ENCODE assay signal across 37 cellular contexts in the genomic region with DNA sequence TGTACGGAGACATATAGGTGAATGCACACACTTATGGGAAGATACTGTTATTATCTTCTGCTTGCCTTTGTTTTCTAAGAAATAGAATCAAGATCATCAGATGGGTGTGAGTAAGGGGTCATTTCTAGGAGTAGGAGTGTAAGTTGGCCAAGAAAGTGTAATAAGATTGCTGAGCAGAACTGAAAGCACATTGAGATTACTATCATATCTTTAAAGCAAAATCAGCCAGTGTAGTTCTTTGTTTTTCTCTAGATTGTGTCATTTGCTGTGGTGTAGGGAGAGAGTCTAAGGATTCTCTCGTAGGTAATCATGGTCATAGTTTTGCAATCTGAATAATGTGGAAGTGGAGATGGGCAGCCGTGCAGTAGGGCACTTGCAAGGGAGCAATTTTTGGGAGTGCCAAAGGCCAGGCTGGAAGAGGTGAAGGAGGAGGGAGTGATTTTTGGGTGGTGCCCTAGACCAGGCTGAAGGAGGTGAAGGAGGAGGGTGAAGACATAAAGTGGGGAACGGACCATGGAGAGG.
"Had no signal": no experiment of that assay in that cellular context is flagged by ENCODE, and none has a peak within 500 bp of the region (broad histone marks: within the 10 kb centered on the region; RNA-seq: fewer than 3 reads in every experiment).

No MANE protein-coding gene starts in this region.

- H3K9me3 Mint-ChIP-seq: activated B cell treated with CpG ODN at 0.5 μM for 24 hours; activated CD4-positive, alpha-beta memory T cell treated with anti-CD3 and anti-CD28 coated beads, Interleukin-2, amount 10 ng/mL, durations not matched to agents 7 days and 5 days; activated naive CD4-positive, alpha-beta T cell treated with anti-CD3 and anti-CD28 coated beads, Interleukin-2, amount 50 U/mL, for 24 hours; activated naive CD8-positive, alpha-beta T cell treated with anti-CD3 and anti-CD28 coated beads, Interleukin-2, amount 10 ng/mL, durations not matched to agents 7 days and 5 days; central memory CD8-positive, alpha-beta T cell; T-helper 1 cell treated with Interleukin-12 subunit alpha and Interleukin-12 subunit beta and Interleukin-4 antibody, amounts not matched to agents 30 μg/mL and 1 μg/mL, for 36 hours had no signal

- H3K27ac Mint-ChIP-seq: activated B cell treated with CpG ODN at 0.5 μM for 24 hours; activated CD4-positive, alpha-beta memory T cell treated with anti-CD3 and anti-CD28 coated beads, Interleukin-2, amount 10 ng/mL, durations not matched to agents 7 days and 5 days; activated CD8-positive, alpha-beta memory T cell treated with anti-CD3 and anti-CD28 coated beads, Interleukin-2, amount 10 ng/mL, durations not matched to agents 7 days and 5 days; activated naive CD4-positive, alpha-beta T cell treated with anti-CD3 and anti-CD28 coated beads, Interleukin-2, amount 50 U/mL, for 24 hours; activated naive CD8-positive, alpha-beta T cell treated with anti-CD3 and anti-CD28 coated beads, Interleukin-2, amount 10 ng/mL, durations not matched to agents 7 days and 5 days; T-helper 1 cell treated with Interleukin-12 subunit alpha and Interleukin-12 subunit beta and Interleukin-4 antibody, amounts not matched to agents 30 μg/mL and 1 μg/mL, for 36 hours had no signal

- H3K4me1 ChIP-seq: ascending aorta, Peyer's patch, SJSA1 had no signal

- ATAC-seq: activated CD8-positive, alpha-beta memory T cell treated with anti-CD3 and anti-CD28 coated beads, Interleukin-2, amount 10 ng/mL, durations not matched to agents 7 days and 5 days; PC-3 had no signal

- H3K27me3 Mint-ChIP-seq: activated B cell treated with CpG ODN at 0.5 μM for 24 hours had no signal

- H3K4me1 Mint-ChIP-seq: activated B cell treated with CpG ODN at 0.5 μM for 24 hours; activated CD8-positive, alpha-beta memory T cell treated with anti-CD3 and anti-CD28 coated beads, Interleukin-2, amount 10 ng/mL, durations not matched to agents 7 days and 5 days; activated naive CD4-positive, alpha-beta T cell treated with anti-CD3 and anti-CD28 coated beads, Interleukin-2, amount 50 U/mL, for 24 hours; activated naive CD8-positive, alpha-beta T cell treated with anti-CD3 and anti-CD28 coated beads, Interleukin-2, amount 10 ng/mL, durations not matched to agents 7 days and 5 days; central memory CD8-positive, alpha-beta T cell had no signal

- H3K36me3 Mint-ChIP-seq: activated CD8-positive, alpha-beta memory T cell treated with anti-CD3 and anti-CD28 coated beads, Interleukin-2, amount 10 ng/mL, durations not matched to agents 7 days and 5 days; activated naive CD4-positive, alpha-beta T cell treated with anti-CD3 and anti-CD28 coated beads, Interleukin-2, amount 50 U/mL, for 24 hours; activated naive CD8-positive, alpha-beta T cell treated with anti-CD3 and anti-CD28 coated beads, Interleukin-2, amount 10 ng/mL, durations not matched to agents 7 days and 5 days had no signal

- H3K9ac ChIP-seq: SK-N-SH had no signal

- H3K9me3 ChIP-seq: ascending aorta, Peyer's patch, SJSA1, SK-N-SH had no signal

- H3K36me3 ChIP-seq: ascending aorta, cardiac muscle cell, Peyer's patch, SJSA1 had no signal

- H3K4me3 Mint-ChIP-seq: activated B cell treated with CpG ODN at 0.5 μM for 24 hours; activated CD4-positive, alpha-beta memory T cell treated with anti-CD3 and anti-CD28 coated beads, Interleukin-2, amount 10 ng/mL, durations not matched to agents 7 days and 5 days; activated CD8-positive, alpha-beta memory T cell treated with anti-CD3 and anti-CD28 coated beads, Interleukin-2, amount 10 ng/mL, durations not matched to agents 7 days and 5 days; activated naive CD4-positive, alpha-beta T cell treated with anti-CD3 and anti-CD28 coated beads, Interleukin-2, amount 50 U/mL, for 24 hours; activated naive CD8-positive, alpha-beta T cell treated with anti-CD3 and anti-CD28 coated beads, Interleukin-2, amount 10 ng/mL, durations not matched to agents 7 days and 5 days; central memory CD8-positive, alpha-beta T cell; T-helper 1 cell treated with Interleukin-12 subunit alpha and Interleukin-12 subunit beta and Interleukin-4 antibody, amounts not matched to agents 30 μg/mL and 1 μg/mL, for 36 hours had no signal

- H3K27me3 ChIP-seq: ascending aorta, cardiac muscle cell, Peyer's patch, SJSA1 had no signal

- DNase-seq: activated B cell treated with CpG ODN at 0.5 μM for 24 hours; activated CD4-positive, alpha-beta memory T cell treated with anti-CD3 and anti-CD28 coated beads, Interleukin-2, amount 10 ng/mL, durations not matched to agents 7 days and 5 days; activated CD4-positive, alpha-beta T cell treated with anti-CD3 and anti-CD28 coated beads for 4 hours; activated CD4-positive, CD25-positive, alpha-beta regulatory T cell treated with anti-CD3 and anti-CD28 coated beads, Interleukin-2, amount 50 U/mL, for 72 hours; activated CD8-positive, alpha-beta memory T cell treated with anti-CD3 and anti-CD28 coated beads for 24 hours; activated CD8-positive, alpha-beta memory T cell treated with anti-CD3 and anti-CD28 coated beads, Interleukin-2, amount 10 ng/mL, durations not matched to agents 7 days and 5 days; activated CD8-positive, alpha-beta memory T cell treated with anti-CD3 and anti-CD28 coated beads, Interleukin-2, amount 50 U/mL, for 48 hours; activated effector memory CD4-positive, alpha-beta T cell treated with anti-CD3 and anti-CD28 coated beads, Interleukin-2, amount 50 U/mL, for 16 hours; activated naive CD4-positive, alpha-beta T cell treated with Interleukin-2 at 50 U/mL for 16 hours; activated naive CD8-positive, alpha-beta T cell treated with anti-CD3 and anti-CD28 coated beads, Interleukin-2, amount 10 ng/mL, durations not matched to agents 7 days and 5 days; activated T-cell treated with anti-CD3 and anti-CD28 coated beads, Interleukin-2, amount 50 U/mL, for 48 hours; amygdala; Kasumi-1; KBM-7; MV-4-11; NCI-H1092; NCI-H1436 treated with DMSO at 0.1 percent for 48 hours; NCI-H1694 treated with DMSO at 0.1 percent for 48 hours; NCI-H2029; NCI-H2107; NCI-H2171; NCI-H510A; NCI-H526; NCI-H748 treated with DMSO at 0.1 percent for 48 hours; NK-92 treated with Interleukin-12 subunit alpha and Interleukin-12 subunit beta, amount 100 ng/mL, for 24 hours; PC-3; Peyer's patch; RPMI8226; SHP77 treated with DMSO at 0.1 percent for 48 hours; SK-N-SH had no signal

- H3K4me3 ChIP-seq: ascending aorta, cardiac muscle cell, Peyer's patch, SJSA1 had no signal

- H3K27ac ChIP-seq: ascending aorta, cardiac muscle cell, Peyer's patch, SJSA1, VCaP had no signal
